11 cellular contexts compared by ENCODE assay signal in the genomic region with DNA sequence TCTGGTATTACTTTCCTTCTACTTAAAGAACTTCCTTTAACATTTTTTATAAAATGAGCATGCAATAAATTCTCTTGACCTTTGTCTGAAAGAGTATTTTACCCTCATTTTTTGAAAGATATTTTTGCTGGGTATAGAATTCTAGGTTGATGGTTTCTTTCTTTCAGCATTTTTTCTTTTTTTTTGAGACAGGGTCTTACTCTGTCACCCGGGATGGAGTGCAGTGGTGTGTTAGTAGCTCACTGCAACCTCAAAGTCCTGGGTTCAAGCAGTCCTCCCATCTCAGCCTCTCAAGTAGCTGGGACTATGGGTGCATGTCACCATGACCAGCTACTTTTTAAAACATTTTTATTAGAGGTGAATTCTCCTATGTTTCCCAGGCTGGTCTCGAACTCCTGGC. TPM values are rescaled to one million over a fixed set of nuclear protein-coding genes. Genes with fewer than 3 reads are reported as not detected.
"Had no signal": no experiment of that assay in that cellular context is flagged by ENCODE, and none has a peak within 500 bp of the region (broad histone marks: within the 10 kb centered on the region; RNA-seq: fewer than 3 reads in every experiment).

No MANE protein-coding gene starts in this region.

- H3K27ac ChIP-seq: GM23248 had no signal

- H3K36me3 ChIP-seq: HAP-1 had no signal

- H3K9ac ChIP-seq: GM23248 had no signal

- H3K4me3 ChIP-seq: GM23248, GM23338, HAP-1 had no signal

- H3K4me2 ChIP-seq: GM23338 had no signal

- ATAC-seq: GM23338, HCT116 had no signal

- H2AFZ ChIP-seq: GM23248, GM23338 had no signal

- FAIRE-seq: H1, H54 had no signal

- DNase-seq: GM23248, GOT3, H7, H9, HCEC 1CT, HFFc6 had no signal

- H3K4me1 ChIP-seq: HAP-1 had no signal

RNA-seq across cellular contexts. Expression of a gene that starts 23.4 kb away (rescaled TPM):
- total RNA-seq: GM23248, H7, H9 had no signal
- polyA plus RNA-seq: GM23248, GM23338 had no signal
